Comparison of ENCODE assay signal across 11 cellular contexts in genomic region chr2:144630459-144631215, GRCh38.
DNase-seq lines count a peak whose midpoint lies in the region; ATAC-seq and TF ChIP-seq lines count a peak whose summit lies in the region.
"Had no signal": no experiment of that assay in that cellular context is flagged by ENCODE, and none has a peak within 500 bp of the region (broad histone marks: within the 10 kb centered on the region; RNA-seq: fewer than 3 reads in every experiment).

No MANE protein-coding gene starts in this region.

- H3K4me1 Mint-ChIP-seq in activated CD4-positive, alpha-beta T cell treated with anti-CD3 and anti-CD28 coated beads, Interleukin-2, amount 10 ng/mL, durations not matched to agents 7 days and 5 days = no peaks in the 10 kb centered on the region
- no peaks in the 10 kb centered on the region for H3K4me1 Mint-ChIP-seq in glutamatergic neuron (ENCODE audit: low read depth, unreplicated experiment)

- no peak overlapping the region for H2AFZ ChIP-seq in PC-3 (ENCODE audit: low read length)

- no TSS peak for BruUV-seq in PC-3 (replicated peaks; lab: Mats Ljungman, UMichigan)

- H3K9me3 ChIP-seq in BLaER1 = peaks cover 32% of the 10 kb centered on the region
- H3K9me3 ChIP-seq in PC-3 (ENCODE audit: low read length) = no peaks in the 10 kb centered on the region

- no peaks in the 10 kb centered on the region for H3K36me3 Mint-ChIP-seq in activated CD4-positive, alpha-beta T cell treated with anti-CD3 and anti-CD28 coated beads, Interleukin-2, amount 10 ng/mL, durations not matched to agents 7 days and 5 days (ENCODE audit: low read depth)
- H3K36me3 Mint-ChIP-seq in glutamatergic neuron (ENCODE audit: unreplicated experiment) = peaks cover 3% of the 10 kb centered on the region

- H3K36me3 ChIP-seq in BLaER1 (no peaks in the 10 kb centered on the region), PC-3 (ENCODE audit: low read depth, low read length) (no peaks in the 10 kb centered on the region)

- H3K4me2 ChIP-seq in BLaER1 (peak overlapping the region; percentile 67), PC-3 (ENCODE audit: low read length) (no peak overlapping the region)

- peaks cover 13% of the 10 kb centered on the region for H3K27me3 Mint-ChIP-seq in activated CD4-positive, alpha-beta T cell treated with anti-CD3 and anti-CD28 coated beads, Interleukin-2, amount 10 ng/mL, durations not matched to agents 7 days and 5 days
- H3K27me3 Mint-ChIP-seq in glutamatergic neuron (ENCODE audit: unreplicated experiment) = peaks cover 2% of the 10 kb centered on the region

- POLR2A ChIA-PET in PC-3 (lab: Charles Lee; ENCODE audit: unreplicated experiment) = no interaction called here
- POLR2A ChIA-PET in activated CD4-positive, alpha-beta T cell treated with anti-CD3 and anti-CD28 coated beads, Interleukin-2, amount 10 ng/mL, durations not matched to agents 7 days and 5 days (lab: Charles Lee) = no interaction called here

- no peak overlapping the region for H3K9ac ChIP-seq in BLaER1
- no peak overlapping the region for H3K9ac ChIP-seq in PC-3 (ENCODE audit: low read length)

- H3K79me2 ChIP-seq in PC-3 (ENCODE audit: low read length) = no peaks in the 10 kb centered on the region

- H3K4me1 ChIP-seq in BLaER1 (peaks cover 37% of the 10 kb centered on the region), PC-3 (ENCODE audit: insufficient read depth, low read length) (peaks cover 10% of the 10 kb centered on the region)

- no peak overlapping the region for H3K4me3 Mint-ChIP-seq in activated CD4-positive, alpha-beta T cell treated with anti-CD3 and anti-CD28 coated beads, Interleukin-2, amount 10 ng/mL, durations not matched to agents 7 days and 5 days
- H3K4me3 Mint-ChIP-seq in glutamatergic neuron (ENCODE audit: unreplicated experiment) = no peak overlapping the region
- H3K4me3 Mint-ChIP-seq: activated CD8-positive, alpha-beta T cell treated with anti-CD3 and anti-CD28 coated beads for 36 hours had no signal

- no peaks in the 10 kb centered on the region for H3F3A ChIP-seq in PC-3 (ENCODE audit: low read length, unreplicated experiment)

- ATAC-seq in GM19372 (IDR thresholded peaks at IDR 0.05; ENCODE audit: low read depth, unreplicated experiment) (peak; percentile 94), HG02938 (IDR thresholded peaks at IDR 0.05; ENCODE audit: unreplicated experiment) (peak; percentile 97), PC-3 (no peak)
- ATAC-seq: activated CD8-positive, alpha-beta T cell treated with anti-CD3 and anti-CD28 coated beads for 36 hours had no signal

- H3K9me3 Mint-ChIP-seq in activated CD4-positive, alpha-beta T cell treated with anti-CD3 and anti-CD28 coated beads, Interleukin-2, amount 10 ng/mL, durations not matched to agents 7 days and 5 days = no peaks in the 10 kb centered on the region
- peaks cover 4% of the 10 kb centered on the region for H3K9me3 Mint-ChIP-seq in glutamatergic neuron (ENCODE audit: unreplicated experiment)

- intact Hi-C loops in PC-3 (cut with micrococcal nuclease) = no loop called here

- H3K4me3 ChIP-seq in BLaER1 (no peak overlapping the region), PC-3 (ENCODE audit: low read length) (no peak overlapping the region)

- H4K20me1 ChIP-seq in BLaER1 (no peaks in the 10 kb centered on the region), PC-3 (ENCODE audit: low read length) (no peaks in the 10 kb centered on the region)

- H3K9me2 ChIP-seq in PC-3 (replicated peaks; ENCODE audit: low read length) = no peaks in the 10 kb centered on the region

- CTCF ChIA-PET in PC-3 (lab: Charles Lee) = no interaction called here
- CTCF ChIA-PET in activated CD4-positive, alpha-beta T cell treated with anti-CD3 and anti-CD28 coated beads, Interleukin-2, amount 10 ng/mL, durations not matched to agents 7 days and 5 days (lab: Charles Lee) = interaction anchor here (1.2 kb wide), 1 partner anchor 10 kb away, joined by 4 read pairs; no protein-coding TSS in a partner anchor

- TF ChIP-seq CTCF in PC-3 (conservative IDR thresholded peaks at IDR 0.05; ENCODE audit: low read depth, low read length) (no peak), glutamatergic neuron (IDR thresholded peaks at IDR 0.05; ENCODE audit: partially characterized antibody, unreplicated experiment) (no peak)

- no peak overlapping the region for H3K27ac Mint-ChIP-seq in activated CD4-positive, alpha-beta T cell treated with anti-CD3 and anti-CD28 coated beads, Interleukin-2, amount 10 ng/mL, durations not matched to agents 7 days and 5 days
- no peak overlapping the region for H3K27ac Mint-ChIP-seq in glutamatergic neuron (ENCODE audit: unreplicated experiment)
- H3K27ac Mint-ChIP-seq: activated CD8-positive, alpha-beta T cell treated with anti-CD3 and anti-CD28 coated beads for 36 hours had no signal

- DNase-seq in PC-3 (peak; percentile 9), NCI-H774 (lab: John Stamatoyannopoulos, UW) (no peak), midbrain (lab: John Stamatoyannopoulos, UW) (no peak), glutamatergic neuron (no peak)
- DNase-seq in activated CD4-positive, alpha-beta T cell treated with anti-CD3 and anti-CD28 coated beads, Interleukin-2, amount 10 ng/mL, durations not matched to agents 7 days and 5 days = no peak
- DNase-seq: activated CD8-positive, alpha-beta T cell treated with anti-CD3 and anti-CD28 coated beads for 36 hours; amniotic stem cell; NCI-H2029 treated with DMSO at 0.1 percent for 48 hours had no signal

- H3K27ac ChIP-seq in BLaER1 = peak overlapping the region; percentile 31; the same call in 1 of the 2 replicates
- H3K27ac ChIP-seq in PC-3 (ENCODE audit: low read length) = no peak overlapping the region

- H3K27me3 ChIP-seq in BLaER1 (no peaks in the 10 kb centered on the region), PC-3 (ENCODE audit: low read length) (no peaks in the 10 kb centered on the region)
